16 cellular contexts compared by ENCODE assay signal in the genomic region with DNA sequence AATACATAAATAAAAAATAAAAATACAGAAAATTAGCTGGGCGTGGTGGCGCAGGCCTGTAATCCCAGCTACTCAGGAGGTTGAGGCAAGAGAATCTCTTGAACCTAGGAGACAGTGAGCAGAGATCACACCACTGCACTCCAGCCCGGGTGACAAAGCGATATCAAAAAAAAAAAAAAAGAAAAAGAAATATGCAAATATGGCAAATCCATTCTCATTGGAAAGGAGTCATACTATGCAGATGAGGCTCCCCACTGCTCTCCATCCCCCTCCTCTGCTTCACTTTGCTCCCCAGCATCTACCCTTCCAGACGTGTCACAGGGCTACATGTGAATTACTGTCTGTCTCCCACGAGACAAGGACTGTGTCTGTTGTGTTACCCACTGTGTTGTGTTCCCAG.
"Had no signal": no experiment of that assay in that cellular context is flagged by ENCODE, and none has a peak within 500 bp of the region (broad histone marks: within the 10 kb centered on the region; RNA-seq: fewer than 3 reads in every experiment).

No MANE protein-coding gene starts in this region.

- H3K27me3 ChIP-seq: brain microvascular endothelial cell, dorsolateral prefrontal cortex, sigmoid colon had no signal

- H3K9me3 ChIP-seq: prostate gland had no signal

- H3K27ac ChIP-seq: brain microvascular endothelial cell, prostate gland had no signal

- H3K4me1 Mint-ChIP-seq: activated naive CD8-positive, alpha-beta T cell treated with anti-CD3 and anti-CD28 coated beads, Interleukin-2, amount 10 ng/mL, durations not matched to agents 7 days and 5 days had no signal

- H3K36me3 Mint-ChIP-seq: activated naive CD8-positive, alpha-beta T cell treated with anti-CD3 and anti-CD28 coated beads, Interleukin-2, amount 10 ng/mL, durations not matched to agents 7 days and 5 days had no signal

- H3K4me1 ChIP-seq: prostate gland had no signal

- H3K36me3 ChIP-seq: brain microvascular endothelial cell, prostate gland, sigmoid colon, stomach had no signal

- ATAC-seq: activated CD4-positive, CD25-positive, alpha-beta regulatory T cell treated with anti-CD3 and anti-CD28 coated beads, Interleukin-2, amount 50 U/mL, for 24 hours had no signal

- H3K4me3 Mint-ChIP-seq: activated naive CD8-positive, alpha-beta T cell treated with anti-CD3 and anti-CD28 coated beads, Interleukin-2, amount 10 ng/mL, durations not matched to agents 7 days and 5 days; activated T-helper 1 cell treated with anti-CD3 and anti-CD28 coated beads, Interleukin-12 subunit alpha, Interleukin-12 subunit beta, Interleukin-2, Interleukin-4 antibody, amounts not matched to agents 30 ng/mL and 10 ng/mL and 1 ng/mL, durations not matched to agents 14 hours and 24 hours and 36 hours; endodermal cell had no signal

- DNase-seq: activated CD4-positive, alpha-beta T cell treated with anti-CD3 and anti-CD28 coated beads, Interleukin-2, amount 50 U/mL, for 1 hour; activated naive CD8-positive, alpha-beta T cell treated with anti-CD3 and anti-CD28 coated beads, Interleukin-2, amount 10 ng/mL, durations not matched to agents 7 days and 5 days; anterior cingulate cortex; brain microvascular endothelial cell; dorsolateral prefrontal cortex; hippocampal formation; kidney; sigmoid colon; stimulated activated CD4-positive, alpha-beta T cell treated with anti-CD3 and anti-CD28 coated beads, Interleukin-12 subunit alpha, Interleukin-12 subunit beta, amount 100 ng/mL, for 4 hours; stimulated activated CD4-positive, alpha-beta T cell treated with anti-CD3 and anti-CD28 coated beads, Interleukin-2, amount 100 ng/mL, for 24 hours; stomach had no signal

- H3K27ac Mint-ChIP-seq: activated naive CD8-positive, alpha-beta T cell treated with anti-CD3 and anti-CD28 coated beads, Interleukin-2, amount 10 ng/mL, durations not matched to agents 7 days and 5 days; activated T-helper 1 cell treated with anti-CD3 and anti-CD28 coated beads, Interleukin-12 subunit alpha, Interleukin-12 subunit beta, Interleukin-2, Interleukin-4 antibody, amounts not matched to agents 30 ng/mL and 10 ng/mL and 1 ng/mL, durations not matched to agents 14 hours and 24 hours and 36 hours; endodermal cell had no signal

- H3K4me3 ChIP-seq: dorsolateral prefrontal cortex, prostate gland, sigmoid colon, stomach had no signal

- FAIRE-seq: kidney, urothelium cell line had no signal
